Comparison of ENCODE assay signal across 8 cellular contexts in genomic region chrX:46180258-46180687, GRCh38.
DNase-seq lines count a peak whose midpoint lies in the region; ATAC-seq and TF ChIP-seq lines count a peak whose summit lies in the region.

No MANE protein-coding gene starts in this region.

- DNase-seq in A673 (ENCODE audit: low spot score) (peak; percentile 88), SJCRH30 (peak; percentile 43 to 53), islet precursor cell (peak; percentile 63), NK-92 (lab: John Stamatoyannopoulos, UW; ENCODE audit: unreplicated experiment) (no peak), left lobe of liver (ENCODE audit: low spot score) (no peak), vagina (ENCODE audit: extremely low spot score in 2 of 2) (no peak)

- intact Hi-C loops in A673 (cut with micrococcal nuclease; ENCODE audit: unreplicated experiment) (no loop called here), vagina (cut with DNase I) (no loop called here)

- TF ChIP-seq CTCF in A673 (conservative IDR thresholded peaks at IDR 0.05; ENCODE audit: low read depth, low read length) (no peak), vagina (IDR thresholded peaks at IDR 0.05) (no peak)

- CTCF ChIA-PET in A673 (lab: Charles Lee) = no interaction called here

- BruUV-seq in A673 (replicated peaks; lab: Mats Ljungman, UMichigan) = no TSS peak

- H3K4me3 ChIP-seq in A673 (ENCODE audit: low read depth, low read length, poor library complexity, severe bottlenecking) = no peak overlapping the region
- no peak overlapping the region for H3K4me3 ChIP-seq in SJCRH30
- H3K4me3 ChIP-seq in vagina = no peak overlapping the region

- H3K27ac ChIP-seq in A673 (ENCODE audit: low read depth, low read length, poor library complexity, severe bottlenecking) (peak overlapping the region; percentile 56), SJCRH30 (no peak overlapping the region), vagina (no peak overlapping the region)

- H3K4me1 ChIP-seq in A673 (ENCODE audit: insufficient read depth, low read length, poor library complexity, severe bottlenecking) = peaks cover 29% of the 10 kb centered on the region
- H3K4me1 ChIP-seq in SJCRH30 = no peaks in the 10 kb centered on the region
- no peaks in the 10 kb centered on the region for H3K4me1 ChIP-seq in vagina

- H3K9me3 ChIP-seq in A673 (ENCODE audit: low read depth, low read length, poor library complexity, severe bottlenecking) (peaks cover 7% of the 10 kb centered on the region), SJCRH30 (replicated peaks) (no peaks in the 10 kb centered on the region), vagina (no peaks in the 10 kb centered on the region)

- no peak for TF ChIP-seq POLR2A in vagina (IDR thresholded peaks at IDR 0.05)

- peak; percentile 87 for ATAC-seq in GM18870 (IDR thresholded peaks at IDR 0.05; ENCODE audit: unreplicated experiment)
- ATAC-seq in HG03108 (IDR thresholded peaks at IDR 0.05; ENCODE audit: unreplicated experiment) = peak; percentile 89
- ATAC-seq in left lobe of liver = no peak

- POLR2A ChIA-PET in A673 (lab: Charles Lee; ENCODE audit: low non-redundant PET) = no interaction called here

- H3K36me3 ChIP-seq in A673 (ENCODE audit: insufficient read depth, low read length, poor library complexity, severe bottlenecking) (no peaks in the 10 kb centered on the region), SJCRH30 (no peaks in the 10 kb centered on the region), vagina (no peaks in the 10 kb centered on the region)

- H3K27me3 ChIP-seq in A673 (replicated peaks; ENCODE audit: insufficient read depth, low read depth, low read length, poor library complexity) (no peaks in the 10 kb centered on the region), SJCRH30 (no peaks in the 10 kb centered on the region), vagina (no peaks in the 10 kb centered on the region)

Comparison
In these comparisons a context has a peak if more than half of its experiments do, and no peak if none do; other contexts are left out.
1. DNase-seq: peak in A673 (single experiment), SJCRH30 (2 of 2) and islet precursor cell (single experiment); none in NK-92 (single experiment), left lobe of liver (single experiment) and vagina (0 of 2).